In the genomic region with DNA sequence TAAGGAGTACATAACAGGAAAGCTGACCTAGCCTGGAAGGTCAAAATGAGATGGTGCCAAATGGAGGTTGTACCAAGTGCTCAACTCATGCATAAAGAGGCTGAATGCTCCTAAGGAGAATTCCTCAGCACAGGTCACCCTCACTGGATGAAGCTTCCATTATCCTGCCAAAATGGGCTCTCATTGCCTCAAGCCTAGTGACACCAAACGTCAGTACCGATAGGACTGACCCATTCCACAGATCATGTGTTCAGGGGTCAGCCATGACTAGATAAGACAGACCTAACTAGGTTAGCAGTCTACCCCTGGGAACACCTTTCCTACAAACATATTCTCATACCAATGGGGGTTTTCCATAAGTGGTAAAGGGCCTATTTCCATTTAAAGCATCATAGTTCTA, we compare ENCODE assay signal across 22 cellular contexts.
A peak's percentile ranks its signal among the peaks of the same experiment; 100 is the strongest.
DNase-seq lines count a peak whose midpoint lies in the region; ATAC-seq, FAIRE-seq and TF ChIP-seq lines count a peak whose summit lies in the region.
"Had no signal": no experiment of that assay in that cellular context is flagged by ENCODE, and none has a peak within 500 bp of the region (broad histone marks: within the 10 kb centered on the region; RNA-seq: fewer than 3 reads in every experiment).

No MANE protein-coding gene starts in this region.

- ATAC-seq in K562: no peak
- ATAC-seq: A549; CD8-positive, alpha-beta T cell had no signal

- H3K79me2 ChIP-seq in K562 (ENCODE audit: control insufficient read depth, insufficient read depth, low read length): no peaks in the 10 kb centered on the region
- no peaks in the 10 kb centered on the region for H3K79me2 ChIP-seq in neural cell (replicated peaks; ENCODE audit: insufficient read depth, low read length)

- no peaks in the 10 kb centered on the region for H3F3A ChIP-seq in neural cell (ENCODE audit: insufficient read depth, low read length, poor library complexity, severe bottlenecking)

- H3K4me3 ChIP-seq in HEK293 (ENCODE audit: low read depth, low read length) (no peak overlapping the region), K562 (no peak overlapping the region), neural cell (ENCODE audit: low read length) (no peak overlapping the region), spleen (no peak overlapping the region), tibial nerve (no peak overlapping the region)
- H3K4me3 ChIP-seq: A549; BLaER1 treated with 17β-estradiol and CSF1 and Interleukin-3, amounts not matched to agents 10 nM and 100 nM had no signal

- intact Hi-C loops in K562 (cut with micrococcal nuclease): no loop called here
- intact Hi-C loops in spleen (cut with DNase I; ENCODE audit: low total_unique reads): no loop called here

- no peak for TF ChIP-seq EP300 in K562 (IDR thresholded peaks at IDR 0.05; ENCODE audit: low read length)
- no peak for TF ChIP-seq EP300 in neural cell (conservative IDR thresholded peaks at IDR 0.05; ENCODE audit: poor library complexity, severe bottlenecking)
- no peak for TF ChIP-seq EP300 in tibial nerve (IDR thresholded peaks at IDR 0.05)

- DNase-seq in K562 (ENCODE audit: extremely low read depth in 1 of 4, low spot score in 3 of 4): no peak
- DNase-seq in spleen: no peak
- no peak for DNase-seq in tibial nerve (ENCODE audit: low spot score in 2 of 2)
- no peak for DNase-seq in mucosa of gallbladder (ENCODE audit: low spot score)
- no peak for DNase-seq in RCC 7860 (ENCODE audit: low spot score)
- DNase-seq: AML-193; Caco-2; Calu3; CD4-positive, alpha-beta T cell; CD8-positive, alpha-beta T cell; DMS79 treated with DMSO at 0.1 percent for 48 hours; GF-D8 had no signal

- H3K9me1 ChIP-seq in K562 (ENCODE audit: control insufficient read depth, insufficient read depth, low read length): no peaks in the 10 kb centered on the region

- WGBS in K562 (ENCODE audit: insufficient coverage, low coverage, missing lambda C conversion rate): 12% methylated on average over 2 of the region's 2 CpGs
- 77 to 100% (median 79%) methylated on average over 2 of the region's 2 CpGs for WGBS in spleen, 5 donors
- 94 to 97% methylated on average over 2 of the region's 2 CpGs for WGBS in tibial nerve, 2 donors

- no peaks in the 10 kb centered on the region for H4K20me1 ChIP-seq in K562 (replicated peaks; ENCODE audit: control insufficient read depth, insufficient read depth, low read length)
- H4K20me1 ChIP-seq in neural cell (ENCODE audit: insufficient read depth): no peaks in the 10 kb centered on the region
- H4K20me1 ChIP-seq: BLaER1 treated with 17β-estradiol and CSF1 and Interleukin-3, amounts not matched to agents 10 nM and 100 nM had no signal

- no peaks in the 10 kb centered on the region for H3K9me2 ChIP-seq in neural cell (ENCODE audit: insufficient read depth, low read length)

- H3K36me3 ChIP-seq in HEK293 (ENCODE audit: control insufficient read depth in 2 of 2, insufficient read depth in 1 of 2, low read length in 2 of 2) (no peaks in the 10 kb centered on the region), K562 (ENCODE audit: control insufficient read depth, insufficient read depth, low read length) (no peaks in the 10 kb centered on the region), neural cell (ENCODE audit: insufficient read depth, low read length) (no peaks in the 10 kb centered on the region), spleen (no peaks in the 10 kb centered on the region), tibial nerve (no peaks in the 10 kb centered on the region)
- H3K36me3 ChIP-seq: BLaER1 treated with 17β-estradiol and CSF1 and Interleukin-3, amounts not matched to agents 10 nM and 100 nM had no signal

- H3K9ac ChIP-seq in K562 (ENCODE audit: insufficient read depth in 1 of 2, low read depth in 2 of 2, low read length in 2 of 2) (no peak overlapping the region), neural cell (ENCODE audit: low read length) (no peak overlapping the region)
- H3K9ac ChIP-seq: BLaER1 treated with 17β-estradiol and CSF1 and Interleukin-3, amounts not matched to agents 10 nM and 100 nM had no signal

- no peak for TF ChIP-seq POLR2A in K562 (conservative IDR thresholded peaks at IDR 0.05)
- no peak for TF ChIP-seq POLR2A in spleen (IDR thresholded peaks at IDR 0.05)
- TF ChIP-seq POLR2A in tibial nerve (IDR thresholded peaks at IDR 0.05): no peak

- H3K4me1 ChIP-seq in HEK293 (ENCODE audit: control insufficient read depth, insufficient read depth, low read length) (peaks cover 17% of the 10 kb centered on the region), K562 (replicated peaks in 1 of 2; ENCODE audit: control insufficient read depth in 2 of 2, insufficient read depth in 2 of 2, low read length in 2 of 2) (no peaks in the 10 kb centered on the region; a peak in 2 of 5 replicates), spleen (peaks cover 0 to 22% (median 2%) of the 10 kb centered on the region in 6 donors), tibial nerve (peaks cover 0 to 12% (median 0%) of the 10 kb centered on the region in 4 donors)
- H3K4me1 ChIP-seq: A549, Caco-2 had no signal

- BruUV-seq in K562 (replicated peaks; lab: Mats Ljungman, UMichigan): no TSS peak

- POLR2A ChIA-PET in HEK293 (lab: Yijun Ruan, JAX) (no interaction called here), K562 (lab: Yijun Ruan, JAX) (no interaction called here)

- CTCF ChIA-PET in HEK293 (lab: Yijun Ruan, JAX) (no interaction called here), K562 (lab: Yijun Ruan, JAX; ENCODE audit: low intra/inter-chr PET ratio) (no interaction called here)

- no peak for TF ChIP-seq CTCF in HEK293 (tag by site-specific recombination; IDR thresholded peaks at IDR 0.05)
- no peak for TF ChIP-seq CTCF in K562 (IDR thresholded peaks at IDR 0.05 in 2 of 3, conservative IDR thresholded peaks at IDR 0.05 in 1 of 3; ENCODE audit: insufficient read depth in 2 of 3, low read depth in 1 of 3, low read length in 3 of 3)
- TF ChIP-seq CTCF in neural cell (IDR thresholded peaks at IDR 0.05; ENCODE audit: poor library complexity, severe bottlenecking): no peak
- TF ChIP-seq CTCF in spleen (IDR thresholded peaks at IDR 0.05 in 8 of 11, conservative IDR thresholded peaks at IDR 0.05 in 3 of 11): no peak
- no peak for TF ChIP-seq CTCF in tibial nerve (IDR thresholded peaks at IDR 0.05)

- H3K9me3 ChIP-seq in HEK293 (ENCODE audit: control insufficient read depth, insufficient read depth, low read depth, low read length) (no peaks in the 10 kb centered on the region), K562 (replicated peaks; ENCODE audit: control insufficient read depth, insufficient read depth, low read depth, low read length) (no peaks in the 10 kb centered on the region), neural cell (ENCODE audit: low read length) (no peaks in the 10 kb centered on the region), spleen (no peaks in the 10 kb centered on the region), tibial nerve (no peaks in the 10 kb centered on the region)
- H3K9me3 ChIP-seq: A549; BLaER1 treated with 17β-estradiol and CSF1 and Interleukin-3, amounts not matched to agents 10 nM and 100 nM; Caco-2 had no signal

- in situ Hi-C loops in K562 (cut with MboI): no loop called here

- FAIRE-seq in K562 (lab: Jason Lieb, UNC): no peak
- no peak for FAIRE-seq in RCC 7860 (lab: Jason Lieb, UNC)
- FAIRE-seq: D721Med, G401.6, GM12891, GM19239 had no signal

- H3K27me3 ChIP-seq in K562 (ENCODE audit: control insufficient read depth in 2 of 2, insufficient read depth in 2 of 2, low read length in 2 of 2): no peaks in the 10 kb centered on the region
- no peaks in the 10 kb centered on the region for H3K27me3 ChIP-seq in neural cell (ENCODE audit: insufficient read depth, low read depth, low read length)
- no peaks in the 10 kb centered on the region for H3K27me3 ChIP-seq in spleen (replicated peaks in 1 of 7)
- no peaks in the 10 kb centered on the region for H3K27me3 ChIP-seq in tibial nerve
- H3K27me3 ChIP-seq: BLaER1 treated with 17β-estradiol and CSF1 and Interleukin-3, amounts not matched to agents 10 nM and 100 nM had no signal

- H3K27ac ChIP-seq in HEK293 (ENCODE audit: extremely low read depth, low read depth, low read length): no peak overlapping the region
- H3K27ac ChIP-seq in K562 (ENCODE audit: extremely low read depth, low read depth, low read length): no peak overlapping the region
- H3K27ac ChIP-seq in neural cell (ENCODE audit: low read length): no peak overlapping the region
- H3K27ac ChIP-seq in spleen: peak overlapping the region in 7 of 8 donors; percentile 16 to 81 (median 41)
- no peak overlapping the region for H3K27ac ChIP-seq in tibial nerve
- H3K27ac ChIP-seq: 22Rv1; A549; BLaER1 treated with 17β-estradiol and CSF1 and Interleukin-3, amounts not matched to agents 10 nM and 100 nM; C4-2B had no signal

- no peak overlapping the region for H3K4me2 ChIP-seq in K562 (ENCODE audit: insufficient read depth, low read length)
- no peak overlapping the region for H3K4me2 ChIP-seq in neural cell (ENCODE audit: low read length)
- H3K4me2 ChIP-seq: A549; BLaER1 treated with 17β-estradiol and CSF1 and Interleukin-3, amounts not matched to agents 10 nM and 100 nM had no signal

- TF ChIP-seq RAD21 in K562 (CRISPR knock-in tag; conservative IDR thresholded peaks at IDR 0.05 in 1 of 2, IDR thresholded peaks at IDR 0.05 in 1 of 2): no peak
- TF ChIP-seq RAD21 in neural cell (conservative IDR thresholded peaks at IDR 0.05): no peak

- H2AFZ ChIP-seq in K562 (ENCODE audit: low read depth, low read length) (no peak overlapping the region; the same call in 1 of the 2 replicates), neural cell (ENCODE audit: low read depth, low read length) (peak overlapping the region; percentile 11)

TF ChIP-seq in K562, 482 proteins besides CTCF, POLR2A, EP300 and RAD21 (continues in another document):
- TF ChIP-seq ZNF586 (CRISPR knock-in tag; conservative IDR thresholded peaks at IDR 0.05) (no peak), MCM5 (IDR thresholded peaks at IDR 0.05; ENCODE audit: low read depth) (no peak)
- TF ChIP-seq, protein P1, sequence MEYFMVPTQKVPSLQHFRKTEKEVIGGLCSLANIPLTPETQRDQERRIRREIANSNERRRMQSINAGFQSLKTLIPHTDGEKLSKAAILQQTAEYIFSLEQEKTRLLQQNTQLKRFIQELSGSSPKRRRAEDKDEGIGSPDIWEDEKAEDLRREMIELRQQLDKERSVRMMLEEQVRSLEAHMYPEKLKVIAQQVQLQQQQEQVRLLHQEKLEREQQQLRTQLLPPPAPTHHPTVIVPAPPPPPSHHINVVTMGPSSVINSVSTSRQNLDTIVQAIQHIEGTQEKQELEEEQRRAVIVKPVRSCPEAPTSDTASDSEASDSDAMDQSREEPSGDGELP (CRISPR knock-in tag; IDR thresholded peaks at IDR 0.05; ENCODE audit: borderline replicate concordance): no peak

TF ChIP-seq in neural cell, 6 proteins besides CTCF, POLR2A, EP300 and RAD21 (continues in another document):
- TF ChIP-seq SMC3 (conservative IDR thresholded peaks at IDR 0.05; ENCODE audit: poor library complexity): no peak
- no peak for TF ChIP-seq POLR2AphosphoS5 (IDR thresholded peaks at IDR 0.05)
- no peak for TF ChIP-seq EZH2 (IDR thresholded peaks at IDR 0.05; ENCODE audit: borderline replicate concordance, insufficient read depth, low read length, poor library complexity, severe bottlenecking)
- TF ChIP-seq TAF1 (IDR thresholded peaks at IDR 0.05; ENCODE audit: low read depth): no peak
- TF ChIP-seq MXI1 (conservative IDR thresholded peaks at IDR 0.05; ENCODE audit: poor library complexity, severe bottlenecking): no peak

Comparison
In these comparisons a context has a peak if more than half of its experiments do, and no peak if none do; other contexts are left out.
1. H3K27ac ChIP-seq: peak in spleen (7 of 8); none in HEK293 (single experiment), K562 (single experiment), neural cell (single experiment) and tibial nerve (0 of 4).